1 cellular context compared by ENCODE assay signal in genomic region chr15:75205064-75205395, GRCh38.
TF ChIP-seq lines count a peak whose summit lies in the region.

No MANE protein-coding gene starts in this region.

TF ChIP-seq in HCT116, 20 proteins besides CTCF, POLR2A, EP300 and RAD21 (continued from another document):
- TF ChIP-seq EZH2 (IDR thresholded peaks at IDR 0.05): no peak
- no peak for TF ChIP-seq TCF7L2 (IDR thresholded peaks at IDR 0.05; ENCODE audit: borderline replicate concordance, extremely low read depth, insufficient read depth, insufficient read length)
- no peak for TF ChIP-seq EZH2phosphoT487 (IDR thresholded peaks at IDR 0.05; ENCODE audit: borderline replicate concordance)
- no peak for TF ChIP-seq EGR1 (IDR thresholded peaks at IDR 0.05; ENCODE audit: low read depth)
- no peak for TF ChIP-seq ZBTB33 (IDR thresholded peaks at IDR 0.05; ENCODE audit: extremely low read depth, insufficient replicate concordance, low read length)
- no peak for TF ChIP-seq POLR2AphosphoS5 (IDR thresholded peaks at IDR 0.05; ENCODE audit: low read depth, low read length)
- TF ChIP-seq REST (IDR thresholded peaks at IDR 0.05; ENCODE audit: low read depth): no peak
- no peak for TF ChIP-seq ATF3 (IDR thresholded peaks at IDR 0.05)
- no peak for TF ChIP-seq ZNF274 (IDR thresholded peaks at IDR 0.05; ENCODE audit: low read depth, low read length)
- TF ChIP-seq YY1 (IDR thresholded peaks at IDR 0.05; ENCODE audit: extremely low read depth, insufficient replicate concordance, low read depth, low read length): no peak
- TF ChIP-seq MAX (IDR thresholded peaks at IDR 0.05): no peak
